Comparison of ENCODE assay signal across 12 cellular contexts in genomic region chr18:39454866-39455265, GRCh38.
"Had no signal": no experiment of that assay in that cellular context is flagged by ENCODE, and none has a peak within 500 bp of the region (broad histone marks: within the 10 kb centered on the region; RNA-seq: fewer than 3 reads in every experiment).

No MANE protein-coding gene starts in this region.

- H3K4me3 Mint-ChIP-seq: activated CD4-positive, alpha-beta memory T cell treated with anti-CD3 and anti-CD28 coated beads for 36 hours; activated naive CD8-positive, alpha-beta T cell treated with anti-CD3 and anti-CD28 coated beads, Interleukin-2, amount 10 ng/mL, durations not matched to agents 7 days and 5 days; neural crest cell; stimulated activated naive CD8-positive, alpha-beta T cell treated with anti-CD3 and anti-CD28 coated beads, Interleukin-15, amount 100 ng/mL, for 72 hours; T-cell had no signal

- H3K27me3 ChIP-seq: pancreas had no signal

- H3K27ac Mint-ChIP-seq: activated CD4-positive, alpha-beta memory T cell treated with anti-CD3 and anti-CD28 coated beads for 36 hours; activated naive CD8-positive, alpha-beta T cell treated with anti-CD3 and anti-CD28 coated beads, Interleukin-2, amount 10 ng/mL, durations not matched to agents 7 days and 5 days; stimulated activated naive CD8-positive, alpha-beta T cell treated with anti-CD3 and anti-CD28 coated beads, Interleukin-15, amount 100 ng/mL, for 72 hours; T-cell had no signal

- H3K4me3 ChIP-seq: pancreas, skin epidermis, thoracic aorta had no signal

- H3K4me1 Mint-ChIP-seq: stimulated activated naive CD8-positive, alpha-beta T cell treated with anti-CD3 and anti-CD28 coated beads, Interleukin-15, amount 100 ng/mL, for 72 hours had no signal

- H3K27me3 Mint-ChIP-seq: activated CD4-positive, alpha-beta memory T cell treated with anti-CD3 and anti-CD28 coated beads for 36 hours; activated naive CD8-positive, alpha-beta T cell treated with anti-CD3 and anti-CD28 coated beads, Interleukin-2, amount 10 ng/mL, durations not matched to agents 7 days and 5 days; stimulated activated naive CD8-positive, alpha-beta T cell treated with anti-CD3 and anti-CD28 coated beads, Interleukin-15, amount 100 ng/mL, for 72 hours; T-cell had no signal

- H3K36me3 Mint-ChIP-seq: activated CD4-positive, alpha-beta memory T cell treated with anti-CD3 and anti-CD28 coated beads for 36 hours; activated naive CD8-positive, alpha-beta T cell treated with anti-CD3 and anti-CD28 coated beads, Interleukin-2, amount 10 ng/mL, durations not matched to agents 7 days and 5 days; T-cell had no signal

- H3K36me3 ChIP-seq: pancreas, thoracic aorta had no signal

- DNase-seq: activated CD4-positive, alpha-beta memory T cell treated with anti-CD3 and anti-CD28 coated beads for 36 hours; activated gamma-delta T cell treated with Interleukin-2 at 50 U/mL for 16 hours; activated naive CD8-positive, alpha-beta T cell treated with anti-CD3 and anti-CD28 coated beads, Interleukin-2, amount 10 ng/mL, durations not matched to agents 7 days and 5 days; activated T-cell treated with anti-CD3 and anti-CD28 coated beads, Interleukin-2, amount 50 U/mL, for 48 hours; mesendoderm; pancreas; stimulated activated CD4-positive, alpha-beta T cell treated with anti-CD3 and anti-CD28 coated beads, Interleukin-4, amount 100 ng/mL, for 4 hours; stimulated activated naive CD8-positive, alpha-beta T cell treated with anti-CD3 and anti-CD28 coated beads, Interleukin-15, amount 100 ng/mL, for 72 hours; T-cell had no signal

- H3K27ac ChIP-seq: thoracic aorta had no signal

- H3K9me3 ChIP-seq: pancreas, thoracic aorta had no signal

- ATAC-seq: stimulated activated naive CD8-positive, alpha-beta T cell treated with anti-CD3 and anti-CD28 coated beads, Interleukin-15, amount 100 ng/mL, for 72 hours; T-cell had no signal
